Comparison of ENCODE assay signal across 8 cellular contexts in the genomic region with DNA sequence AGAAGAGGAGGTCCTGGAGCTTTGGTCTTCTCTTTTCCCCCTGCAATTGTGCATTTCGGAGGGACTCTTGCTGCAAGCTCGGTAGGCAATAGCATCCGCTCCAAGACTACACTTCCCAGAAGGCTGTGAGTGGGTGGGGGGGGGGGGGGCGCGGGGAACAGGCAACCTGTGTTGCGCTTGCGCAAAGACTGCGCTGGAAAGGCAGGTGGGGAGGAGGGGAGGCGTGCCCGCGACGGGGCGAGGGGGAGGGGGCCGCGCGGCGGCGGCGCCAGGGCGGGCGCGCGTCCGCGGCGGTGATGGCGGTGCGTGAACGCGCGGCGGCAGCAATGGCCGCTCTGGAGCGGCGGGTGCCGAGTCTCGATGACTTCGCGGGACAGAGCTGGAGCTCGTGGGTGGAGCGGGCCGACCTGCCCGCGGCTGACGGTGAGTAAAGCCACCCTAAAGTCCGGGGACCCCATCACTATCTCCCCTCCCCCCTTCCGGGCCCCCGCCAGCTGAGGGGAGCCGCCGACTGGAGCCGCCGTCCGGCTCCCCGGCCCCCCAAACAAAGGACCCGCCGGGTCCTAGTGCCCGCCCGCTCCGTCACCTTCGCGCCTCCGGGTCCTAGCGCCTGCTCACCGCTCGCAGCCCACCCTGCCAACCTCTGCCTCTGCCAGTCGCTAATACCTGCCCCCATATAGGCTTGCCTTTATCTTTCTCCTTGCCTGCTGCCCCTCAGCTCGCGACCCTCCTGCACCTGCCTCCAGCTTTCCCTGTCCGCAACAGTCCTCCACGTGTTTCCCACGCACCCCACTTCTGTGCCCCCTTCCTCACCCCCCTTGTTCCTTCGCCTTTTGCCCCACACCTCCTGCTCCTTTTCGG. TPM values are rescaled to one million over a fixed set of nuclear protein-coding genes. Genes with fewer than 3 reads are reported as not detected.
DNase-seq lines count a peak whose midpoint lies in the region; ATAC-seq and TF ChIP-seq lines count a peak whose summit lies in the region.

A gene with protein sequence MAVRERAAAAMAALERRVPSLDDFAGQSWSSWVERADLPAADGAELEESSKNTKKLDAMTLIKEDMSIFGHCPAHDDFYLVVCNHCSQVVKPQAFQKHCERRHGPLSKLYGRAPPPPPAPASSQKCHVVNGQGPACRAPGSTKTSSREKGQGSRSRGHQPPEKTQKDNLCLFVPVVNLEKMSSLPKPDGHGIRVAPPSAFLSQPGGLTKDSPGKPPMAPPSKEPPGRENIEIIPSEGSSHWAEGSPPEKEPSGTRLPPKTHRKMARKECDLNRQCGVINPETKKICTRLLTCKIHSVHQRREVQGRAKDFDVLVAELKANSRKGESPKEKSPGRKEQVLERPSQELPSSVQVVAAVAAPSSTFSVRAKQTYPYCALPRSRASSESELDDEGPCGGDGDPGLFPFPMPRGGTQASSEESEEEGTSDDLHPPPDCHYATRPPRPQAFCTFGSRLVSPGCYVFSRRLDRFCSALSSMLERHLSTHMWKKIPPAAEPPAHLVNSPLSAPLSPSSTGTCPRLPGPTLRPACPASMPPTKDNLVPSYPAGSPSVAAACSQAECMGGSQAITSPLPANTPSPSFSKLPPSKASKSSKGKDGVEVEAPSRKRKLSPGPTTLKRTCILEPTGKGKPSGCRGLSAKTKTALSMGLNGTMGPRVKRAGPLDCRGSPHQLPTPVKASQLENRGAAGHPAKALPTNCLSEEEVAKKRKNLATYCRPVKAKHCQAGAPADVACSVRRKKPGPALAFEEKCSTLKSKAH (plus strand): TSS at position 248 of the 861 bp plus-strand sequence. CDS start 49 bp downstream, at position 297.

- H3K27ac Mint-ChIP-seq in activated T-helper 17 cell treated with anti-CD3 and anti-CD28 coated beads, Interleukin-2, amount 50 U/mL, for 72 hours: peak within 1 kb of the TSS; percentile 92
- H3K27ac Mint-ChIP-seq in natural killer cell treated with Interleukin-12 subunit alpha and Interleukin-12 subunit beta and Interleukin-15 and Interleukin-18, amount 100 ng/mL, for 72 hours: peak within 1 kb of the TSS; percentile 86 to 87

- peak; percentile 77 for ATAC-seq in activated T-helper 17 cell treated with anti-CD3 and anti-CD28 coated beads, Interleukin-2, amount 50 U/mL, for 72 hours (replicated peaks)
- peak; percentile 90 to 91 for ATAC-seq in natural killer cell treated with Interleukin-12 subunit alpha and Interleukin-12 subunit beta and Interleukin-15 and Interleukin-18, amount 100 ng/mL, for 72 hours

- peaks cover 26% of the 10 kb centered on the region for H3K36me3 Mint-ChIP-seq in activated T-helper 17 cell treated with anti-CD3 and anti-CD28 coated beads, Interleukin-2, amount 50 U/mL, for 72 hours (ENCODE audit: low read depth)
- no peaks in the 10 kb centered on the region for H3K36me3 Mint-ChIP-seq in natural killer cell treated with Interleukin-12 subunit alpha and Interleukin-12 subunit beta and Interleukin-15 and Interleukin-18, amount 100 ng/mL, for 72 hours

- peak within 1 kb of the TSS; percentile 91 for H3K4me3 Mint-ChIP-seq in activated T-helper 17 cell treated with anti-CD3 and anti-CD28 coated beads, Interleukin-2, amount 50 U/mL, for 72 hours
- peak within 1 kb of the TSS; percentile 98 for H3K4me3 Mint-ChIP-seq in natural killer cell treated with Interleukin-12 subunit alpha and Interleukin-12 subunit beta and Interleukin-15 and Interleukin-18, amount 100 ng/mL, for 72 hours

- no peaks in the 10 kb centered on the region for H3K9me3 Mint-ChIP-seq in activated T-helper 17 cell treated with anti-CD3 and anti-CD28 coated beads, Interleukin-2, amount 50 U/mL, for 72 hours
- H3K9me3 Mint-ChIP-seq in natural killer cell treated with Interleukin-12 subunit alpha and Interleukin-12 subunit beta and Interleukin-15 and Interleukin-18, amount 100 ng/mL, for 72 hours: no peaks in the 10 kb centered on the region

- no peak for TF ChIP-seq CTCF in LNCaP clone FGC (IDR thresholded peaks at IDR 0.05; ENCODE audit: control insufficient read depth, extremely low read depth, insufficient read depth)
- no peak for TF ChIP-seq CTCF in fibroblast of mammary gland (conservative IDR thresholded peaks at IDR 0.05; ENCODE audit: control insufficient read depth, insufficient read depth, low read depth, low read length)

- no peaks in the 10 kb centered on the region for H3K27me3 Mint-ChIP-seq in activated T-helper 17 cell treated with anti-CD3 and anti-CD28 coated beads, Interleukin-2, amount 50 U/mL, for 72 hours
- H3K27me3 Mint-ChIP-seq in natural killer cell treated with Interleukin-12 subunit alpha and Interleukin-12 subunit beta and Interleukin-15 and Interleukin-18, amount 100 ng/mL, for 72 hours: peaks cover 18 to 20% of the 10 kb centered on the region in 2 donors

- peak within 1 kb of the TSS; percentile 85 for H3K4me3 ChIP-seq in LNCaP clone FGC (ENCODE audit: low read depth, low read length)
- H3K4me3 ChIP-seq in fibroblast of mammary gland (ENCODE audit: control insufficient read depth, low read depth, low read length): peak within 1 kb of the TSS; percentile 73

- peaks cover 27% of the 10 kb centered on the region for H3K4me1 Mint-ChIP-seq in activated T-helper 17 cell treated with anti-CD3 and anti-CD28 coated beads, Interleukin-2, amount 50 U/mL, for 72 hours
- H3K4me1 Mint-ChIP-seq in natural killer cell treated with Interleukin-12 subunit alpha and Interleukin-12 subunit beta and Interleukin-15 and Interleukin-18, amount 100 ng/mL, for 72 hours (ENCODE audit: low read depth in 2 of 2): peaks cover 32 to 37% of the 10 kb centered on the region in 2 donors

- DNase-seq in Daoy (ENCODE audit: low read depth) (peak; percentile 99), GOT3 (lab: John Stamatoyannopoulos, UW) (peak; percentile 57), LNCaP clone FGC (ENCODE audit: low read depth) (peak; percentile 64), RPMI8226 (peak; percentile 89), fibroblast of mammary gland (ENCODE audit: low read depth) (peak; percentile 86)
- peak; percentile 93 for DNase-seq in natural killer cell treated with Interleukin-12 subunit alpha and Interleukin-12 subunit beta and Interleukin-15 and Interleukin-18, amount 100 ng/mL, for 72 hours (ENCODE audit: low spot score)
- DNase-seq in stimulated activated naive CD4-positive, alpha-beta T cell treated with Interleukin-2 at 50 U/mL for 16 hours (lab: John Stamatoyannopoulos, UW): peak; percentile 91

RNA-seq across cellular contexts. Expression of the gene that starts here (rescaled TPM):
- 8.6 and 14.2 TPM in 2 replicates for total RNA-seq in Daoy (2014; rRNA removed; shearing (Covaris generic))
- 10 to 100 TPM; 14.5 to 15.3 TPM for total RNA-seq in activated T-helper 17 cell treated with anti-CD3 and anti-CD28 coated beads, Interleukin-2, amount 50 U/mL, for 72 hours
- total RNA-seq in natural killer cell treated with Interleukin-12 subunit alpha and Interleukin-12 subunit beta and Interleukin-15 and Interleukin-18, amount 100 ng/mL, for 72 hours: 10 to 100 TPM in 1 of 2 donors, 1 to 10 TPM in 1; 8.4 to 19.9 TPM

Comparison
In these comparisons a context has a peak if more than half of its experiments do, and no peak if none do; other contexts are left out.
1. Peak in every context shown above with its lines: DNase-seq, ATAC-seq and H3K4me3 ChIP-seq.